ENCODE assay signal across 8 cellular contexts in the genomic region with DNA sequence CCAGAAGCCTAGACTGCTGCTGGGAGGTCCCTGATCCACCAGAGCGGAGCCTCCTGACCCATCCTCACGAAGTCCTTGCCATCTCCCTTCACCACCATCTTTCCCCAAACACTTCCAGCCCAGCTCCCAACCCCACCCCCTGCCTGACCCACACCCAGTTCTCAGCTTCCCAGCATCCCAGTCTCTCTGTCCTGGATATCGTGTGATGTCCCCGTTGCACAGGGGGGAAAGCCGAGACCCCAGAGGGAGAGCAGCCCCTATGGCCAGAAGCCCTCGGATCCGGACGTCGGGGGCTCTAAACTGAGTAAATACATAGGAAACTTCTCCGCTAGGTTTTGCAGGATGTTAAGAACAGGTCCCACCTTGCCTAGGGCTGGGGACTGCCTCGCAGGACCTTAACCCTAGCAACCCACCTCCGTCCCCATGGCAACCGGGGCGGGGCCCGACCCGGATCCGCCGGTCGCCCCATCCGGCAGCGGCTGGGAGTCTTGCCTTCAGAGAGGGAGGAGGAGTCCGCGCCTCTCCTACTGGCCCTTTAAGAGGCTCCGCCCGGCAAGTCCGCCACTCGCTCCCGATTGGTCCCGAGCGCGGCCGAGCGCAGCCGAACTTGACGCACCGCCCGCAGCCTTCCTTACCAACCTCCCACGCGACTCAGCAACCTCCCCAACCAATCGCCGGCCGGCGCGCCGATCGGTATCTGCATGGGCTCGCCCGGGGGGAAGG. TPM values are rescaled to one million over a fixed set of nuclear protein-coding genes. Genes with fewer than 3 reads are reported as not detected.
A peak's percentile ranks its signal among the peaks of the same experiment; 100 is the strongest.
DNase-seq lines count a peak whose midpoint lies in the region; ATAC-seq and TF ChIP-seq lines count a peak whose summit lies in the region.

No MANE protein-coding gene starts in this region.

- peak overlapping the region; percentile 93 for H3K4me2 ChIP-seq in SK-N-SH

- H3K36me3 ChIP-seq in SK-N-SH (replicated peaks in 1 of 2; ENCODE audit: control insufficient read depth in 1 of 2, insufficient read depth in 2 of 2, low read length in 1 of 2) = peaks cover 6 to 10% of the 10 kb centered on the region in 2 experiments

- H2AFZ ChIP-seq in SK-N-SH (ENCODE audit: low read depth) = peak overlapping the region; percentile 99

- TF ChIP-seq CTCF in SK-N-SH (IDR thresholded peaks at IDR 0.05) = no peak

- peaks cover 0 to 5% of the 10 kb centered on the region in 2 experiments; a peak in 1 of 4 replicates for H3K4me1 ChIP-seq in SK-N-SH (ENCODE audit: control insufficient read depth in 1 of 2, insufficient read depth in 2 of 2, low read depth in 1 of 2, low read length in 1 of 2)

- H3F3A ChIP-seq in SK-N-SH (replicated peaks; ENCODE audit: insufficient read depth) = peaks cover 13% of the 10 kb centered on the region

- peaks cover 5% of the 10 kb centered on the region for H3K36me3 Mint-ChIP-seq in activated naive CD4-positive, alpha-beta T cell treated with anti-CD3 and anti-CD28 coated beads, Interleukin-2, amount 50 U/mL, for 24 hours

- peak; percentile 97 for DNase-seq in GM04503 (ENCODE audit: low read depth)
- peak; percentile 99 for DNase-seq in NCI-H1092 (lab: John Stamatoyannopoulos, UW)
- peak; percentile 94 for DNase-seq in SK-N-SH
- DNase-seq in globus pallidus (ENCODE audit: low spot score) = peak; percentile 100
- peak; percentile 80 to 100 (median 99) for DNase-seq in nucleus accumbens (lab: John Stamatoyannopoulos, UW)
- DNase-seq in superior temporal gyrus (ENCODE audit: extremely low spot score) = peak; percentile 99

- H3K4me3 Mint-ChIP-seq in activated naive CD4-positive, alpha-beta T cell treated with anti-CD3 and anti-CD28 coated beads, Interleukin-2, amount 50 U/mL, for 24 hours = peak overlapping the region; percentile 84

- no peaks in the 10 kb centered on the region for H3K9me2 ChIP-seq in SK-N-SH

- H3K4me1 Mint-ChIP-seq in activated naive CD4-positive, alpha-beta T cell treated with anti-CD3 and anti-CD28 coated beads, Interleukin-2, amount 50 U/mL, for 24 hours = peaks cover 8% of the 10 kb centered on the region

- H3K27me3 ChIP-seq in SK-N-SH (ENCODE audit: insufficient read depth) = no peaks in the 10 kb centered on the region

- peak in 1 of 2 experiments; percentile 18; a peak in 1 of 4 replicates for TF ChIP-seq EP300 in SK-N-SH (IDR thresholded peaks at IDR 0.05; ENCODE audit: borderline replicate concordance in 1 of 2, low read depth in 1 of 2, low read length in 1 of 2)

- no peaks in the 10 kb centered on the region for H3K9me3 ChIP-seq in SK-N-SH

- 5% methylated on average over 38 of the region's 48 CpGs for WGBS in SK-N-SH (ENCODE audit: low lambda C conversion rate)

- peaks cover 9% of the 10 kb centered on the region for H3K79me2 ChIP-seq in SK-N-SH (ENCODE audit: insufficient read depth)

- CTCF ChIA-PET in SK-N-SH (lab: Yijun Ruan, JAX) = interaction anchor here (1.0 kb wide), 1 partner anchor 27 kb away, joined by 3 read pairs; no protein-coding TSS in a partner anchor

- H3K27ac ChIP-seq in SK-N-SH (ENCODE audit: low read depth in 2 of 2, low read length in 1 of 2) = peak overlapping the region; percentile 48 to 72; a peak in 2 of 4 replicates

- no peaks in the 10 kb centered on the region for H3K9me3 Mint-ChIP-seq in activated naive CD4-positive, alpha-beta T cell treated with anti-CD3 and anti-CD28 coated beads, Interleukin-2, amount 50 U/mL, for 24 hours

- ATAC-seq in HG02623 (IDR thresholded peaks at IDR 0.05; ENCODE audit: unreplicated experiment) = peak; percentile 91

- no peak for TF ChIP-seq RAD21 in SK-N-SH (IDR thresholded peaks at IDR 0.05; ENCODE audit: low read length)

- peak overlapping the region; percentile 70 for H3K9ac ChIP-seq in SK-N-SH

- peak overlapping the region; percentile 59 to 74 for H3K4me3 ChIP-seq in SK-N-SH (ENCODE audit: low read depth in 2 of 2, low read length in 1 of 2)

- POLR2A ChIA-PET in SK-N-SH (lab: Yijun Ruan, JAX) = interaction anchor here (0.7 kb wide), 1 partner anchor 116 kb away, joined by 3 read pairs; no protein-coding TSS in a partner anchor

- H3K27ac Mint-ChIP-seq in activated naive CD4-positive, alpha-beta T cell treated with anti-CD3 and anti-CD28 coated beads, Interleukin-2, amount 50 U/mL, for 24 hours = peak overlapping the region; percentile 63

- no peaks in the 10 kb centered on the region for H3K27me3 Mint-ChIP-seq in activated naive CD4-positive, alpha-beta T cell treated with anti-CD3 and anti-CD28 coated beads, Interleukin-2, amount 50 U/mL, for 24 hours

- H4K20me1 ChIP-seq in SK-N-SH (ENCODE audit: insufficient read depth) = peaks cover 4% of the 10 kb centered on the region; the same call in 1 of the 2 replicates

TF ChIP-seq in SK-N-SH, 30 proteins besides CTCF, POLR2A, EP300 and RAD21:
- TF ChIP-seq ELF1 (IDR thresholded peaks at IDR 0.05) (0 out of 2 replicates have a peak, but pooled peaks have one; percentile 13), RFX5 (IDR thresholded peaks at IDR 0.05; ENCODE audit: low read length) (peak; percentile 84), CHD2 (IDR thresholded peaks at IDR 0.05; ENCODE audit: low read length, partially characterized antibody) (peak; percentile 66), GABPA (IDR thresholded peaks at IDR 0.05; ENCODE audit: low read depth) (peak; percentile 61), NRF1 (IDR thresholded peaks at IDR 0.05; ENCODE audit: low read depth, low read length) (0 out of 2 replicates have a peak, but pooled peaks have one; percentile 30), EZH2phosphoT487 (IDR thresholded peaks at IDR 0.05; ENCODE audit: borderline replicate concordance, low read depth) (no peak), MXI1 (IDR thresholded peaks at IDR 0.05; ENCODE audit: low read depth, low read length) (peak; percentile 79), GATA2 (CRISPR knock-in tag; IDR thresholded peaks at IDR 0.05) (peak; percentile 89)
- TF ChIP-seq, protein P1, sequence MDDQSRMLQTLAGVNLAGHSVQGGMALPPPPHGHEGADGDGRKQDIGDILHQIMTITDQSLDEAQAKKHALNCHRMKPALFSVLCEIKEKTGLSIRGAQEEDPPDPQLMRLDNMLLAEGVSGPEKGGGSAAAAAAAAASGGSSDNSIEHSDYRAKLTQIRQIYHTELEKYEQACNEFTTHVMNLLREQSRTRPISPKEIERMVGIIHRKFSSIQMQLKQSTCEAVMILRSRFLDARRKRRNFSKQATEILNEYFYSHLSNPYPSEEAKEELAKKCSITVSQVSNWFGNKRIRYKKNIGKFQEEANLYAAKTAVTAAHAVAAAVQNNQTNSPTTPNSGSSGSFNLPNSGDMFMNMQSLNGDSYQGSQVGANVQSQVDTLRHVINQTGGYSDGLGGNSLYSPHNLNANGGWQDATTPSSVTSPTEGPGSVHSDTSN (IDR thresholded peaks at IDR 0.05) = peak; percentile 59
- TF ChIP-seq, protein P2, sequence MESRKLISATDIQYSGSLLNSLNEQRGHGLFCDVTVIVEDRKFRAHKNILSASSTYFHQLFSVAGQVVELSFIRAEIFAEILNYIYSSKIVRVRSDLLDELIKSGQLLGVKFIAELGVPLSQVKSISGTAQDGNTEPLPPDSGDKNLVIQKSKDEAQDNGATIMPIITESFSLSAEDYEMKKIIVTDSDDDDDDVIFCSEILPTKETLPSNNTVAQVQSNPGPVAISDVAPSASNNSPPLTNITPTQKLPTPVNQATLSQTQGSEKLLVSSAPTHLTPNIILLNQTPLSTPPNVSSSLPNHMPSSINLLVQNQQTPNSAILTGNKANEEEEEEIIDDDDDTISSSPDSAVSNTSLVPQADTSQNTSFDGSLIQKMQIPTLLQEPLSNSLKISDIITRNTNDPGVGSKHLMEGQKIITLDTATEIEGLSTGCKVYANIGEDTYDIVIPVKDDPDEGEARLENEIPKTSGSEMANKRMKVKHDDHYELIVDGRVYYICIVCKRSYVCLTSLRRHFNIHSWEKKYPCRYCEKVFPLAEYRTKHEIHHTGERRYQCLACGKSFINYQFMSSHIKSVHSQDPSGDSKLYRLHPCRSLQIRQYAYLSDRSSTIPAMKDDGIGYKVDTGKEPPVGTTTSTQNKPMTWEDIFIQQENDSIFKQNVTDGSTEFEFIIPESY (IDR thresholded peaks at IDR 0.05; ENCODE audit: borderline replicate concordance, low read depth) = no peak

RNA-seq across cellular contexts. Expression of gene HMG20B, which starts 0.5 kb away (rescaled TPM):
- polyA plus RNA-seq in SK-N-SH (2012; rRNA removed) = 88.2 and 92.0 TPM in 2 replicates
- polyA plus RNA-seq in SK-N-SH (2012; cell fraction: cytosol; rRNA removed) = 70.6 and 79.6 TPM in 2 replicates
- polyA plus RNA-seq in SK-N-SH (2012; cell fraction: nucleus; rRNA removed) = 217 and 375 TPM in 2 replicates

RNA-seq across cellular contexts. Expression of gene GIPC3, which starts 13.0 kb away (rescaled TPM):
- 0.20 and 0.26 TPM in 2 replicates for polyA plus RNA-seq in SK-N-SH (2012; rRNA removed)
- 0.10 and 0.14 TPM in 2 replicates for polyA plus RNA-seq in SK-N-SH (2012; cell fraction: cytosol; rRNA removed)
- polyA plus RNA-seq in SK-N-SH (2012; cell fraction: nucleus; rRNA removed) = 0.54 and 0.60 TPM in 2 replicates

RNA-seq across cellular contexts. Expression of gene MFSD12, which starts 14.9 kb away (rescaled TPM):
- 45.9 and 53.3 TPM in 2 replicates for polyA plus RNA-seq in SK-N-SH (2012; rRNA removed)
- polyA plus RNA-seq in SK-N-SH (2012; cell fraction: cytosol; rRNA removed) = 23.5 and 33.7 TPM in 2 replicates
- 152 and 202 TPM in 2 replicates for polyA plus RNA-seq in SK-N-SH (2012; cell fraction: nucleus; rRNA removed)

RNA-seq across cellular contexts. Expression of gene TEKTIP1, which starts 33.3 kb away (rescaled TPM):
- polyA plus RNA-seq in SK-N-SH (2012; rRNA removed) = 0.12 TPM in 1 of 2 replicates, not detected in the other
- polyA plus RNA-seq in SK-N-SH (2012; cell fraction: cytosol; rRNA removed) = not detected in 2 replicates
- 0.14 and 0.34 TPM in 2 replicates for polyA plus RNA-seq in SK-N-SH (2012; cell fraction: nucleus; rRNA removed)

RNA-seq across cellular contexts. Expression of gene TBXA2R, which starts 34.4 kb away (rescaled TPM):
- polyA plus RNA-seq in SK-N-SH (2012; rRNA removed) = 0.78 and 0.92 TPM in 2 replicates
- 0.55 and 1.1 TPM in 2 replicates for polyA plus RNA-seq in SK-N-SH (2012; cell fraction: cytosol; rRNA removed)
- 0.91 and 1.2 TPM in 2 replicates for polyA plus RNA-seq in SK-N-SH (2012; cell fraction: nucleus; rRNA removed)

Comparison
In these comparisons a context has a peak if more than half of its experiments do, and no peak if none do; other contexts are left out.
1. Peak in every context shown above with its lines: DNase-seq, ATAC-seq, H3K4me3 ChIP-seq and H3K27ac ChIP-seq.